8 cellular contexts compared by ENCODE assay signal in genomic region chr1:12229386-12229834, GRCh38. TPM values are rescaled to one million over a fixed set of nuclear protein-coding genes. Genes with fewer than 3 reads are reported as not detected.
DNase-seq lines count a peak whose midpoint lies in the region; ATAC-seq, FAIRE-seq and TF ChIP-seq lines count a peak whose summit lies in the region.

No MANE protein-coding gene starts in this region.

- POLR2A ChIA-PET in HepG2 (lab: Yijun Ruan, JAX) = no interaction called here

- H3K4me3 Mint-ChIP-seq in activated naive CD8-positive, alpha-beta T cell = peak overlapping the region; percentile 77
- peak overlapping the region; percentile 65 to 93 (median 85) for H3K4me3 Mint-ChIP-seq in naive B cell

- CTCF ChIA-PET in HepG2 (lab: Yijun Ruan, JAX; ENCODE audit: low intra/inter-chr PET ratio, low total read pairs) = interaction anchor here (1.7 kb wide), 1 partner anchor 47 kb away, joined by 7 read pairs; no protein-coding TSS in a partner anchor

- intact Hi-C loops in HepG2 (cut with micrococcal nuclease; ENCODE audit: unreplicated experiment) = no loop called here
- intact Hi-C loops in right lobe of liver (cut with DNase I) = no loop called here
- intact Hi-C loops in spleen (cut with DNase I; ENCODE audit: low total_unique reads) = no loop called here

- WGBS in HepG2 (ENCODE audit: low lambda C conversion rate) = 52% methylated on average over 13 of the region's 13 CpGs
- 58% methylated on average over 10 of the region's 13 CpGs for WGBS in right lobe of liver (ENCODE audit: insufficient coverage, low coverage, low lambda C conversion rate, missing lambda C conversion rate)
- 64 to 74% (median 65%) methylated on average over 13 of the region's 13 CpGs for WGBS in spleen, 5 donors

- peaks cover 24% of the 10 kb centered on the region for H3K4me1 ChIP-seq in HepG2 (ENCODE audit: insufficient read depth, low read length)
- H3K4me1 ChIP-seq in right lobe of liver = peaks cover 0 to 16% (median 0%) of the 10 kb centered on the region in 4 donors
- peaks cover 9 to 41% (median 27%) of the 10 kb centered on the region in 6 donors for H3K4me1 ChIP-seq in spleen

- H3K36me3 ChIP-seq in HepG2 (replicated peaks in 1 of 2; ENCODE audit: control insufficient read depth in 1 of 2, insufficient read depth in 2 of 2, low read length in 2 of 2) (no peaks in the 10 kb centered on the region), right lobe of liver (no peaks in the 10 kb centered on the region), spleen (peaks cover 0 to 6% (median under 1%) of the 10 kb centered on the region in 6 donors)

- H3K79me2 ChIP-seq in HepG2 (ENCODE audit: insufficient read depth, low read length) = peaks cover 2% of the 10 kb centered on the region

- H2AFZ ChIP-seq in HepG2 (ENCODE audit: low read length) = peak overlapping the region; percentile 76

- ATAC-seq in HepG2 (peak; percentile 37), right lobe of liver (no peak), naive B cell (ENCODE audit: low read depth in 2 of 2) (peak in 1 of 2 donors; percentile 6), GM18511 (IDR thresholded peaks at IDR 0.05; ENCODE audit: unreplicated experiment) (no peak)

- no peak for TF ChIP-seq POLR2A in HepG2 (IDR thresholded peaks at IDR 0.05; ENCODE audit: insufficient read depth in 1 of 2, low read depth in 2 of 2, low read length in 2 of 2)
- TF ChIP-seq POLR2A in right lobe of liver (IDR thresholded peaks at IDR 0.05) = no peak
- TF ChIP-seq POLR2A in spleen (IDR thresholded peaks at IDR 0.05) = no peak

- TF ChIP-seq RAD21 in HepG2 (CRISPR knock-in tag; IDR thresholded peaks at IDR 0.05) = no peak

- H3K27ac ChIP-seq in HepG2 (ENCODE audit: extremely low read length, insufficient read depth, low read length) (no peak overlapping the region), right lobe of liver (no peak overlapping the region), spleen (peak overlapping the region in 2 of 8 donors; percentile 93 to 94)

- in situ Hi-C loops in HepG2 (cut with HindIII; ENCODE audit: extremely low pct_ligation_motif_present, low pct_unique_long_range_greater_than_20kb) = no loop called here

- no peak for FAIRE-seq in HepG2 (lab: Jason Lieb, UNC)

- no peaks in the 10 kb centered on the region for H3K9me3 ChIP-seq in HepG2 (ENCODE audit: low read length)
- no peaks in the 10 kb centered on the region for H3K9me3 ChIP-seq in right lobe of liver
- H3K9me3 ChIP-seq in spleen = no peaks in the 10 kb centered on the region

- peak overlapping the region; percentile 79 for H3K4me2 ChIP-seq in HepG2 (ENCODE audit: low read depth, low read length)

- no peaks in the 10 kb centered on the region for H3K9me3 Mint-ChIP-seq in activated naive CD8-positive, alpha-beta T cell (ENCODE audit: low read depth)
- peaks cover 0 to 3% (median 0%) of the 10 kb centered on the region in 7 donors for H3K9me3 Mint-ChIP-seq in naive B cell

- H3K4me3 ChIP-seq in HepG2 (replicated peaks in 1 of 3; ENCODE audit: insufficient read depth in 1 of 3, low read depth in 2 of 3, low read length in 3 of 3) = peak overlapping the region in 2 of 3 experiments; percentile 29 to 87; a peak in 5 of 6 replicates
- peak overlapping the region in 1 of 3 donors; percentile 100 for H3K4me3 ChIP-seq in right lobe of liver
- peak overlapping the region in 2 of 8 donors; percentile 90 to 99 for H3K4me3 ChIP-seq in spleen

- H3K27ac Mint-ChIP-seq in activated naive CD8-positive, alpha-beta T cell = no peak overlapping the region
- H3K27ac Mint-ChIP-seq in naive B cell = peak overlapping the region in 3 of 6 donors; percentile 54 to 87 (median 77)

- no peaks in the 10 kb centered on the region; a peak in 1 of 5 replicates for H3K27me3 ChIP-seq in HepG2 (ENCODE audit: control insufficient read depth in 1 of 2, insufficient read depth in 2 of 2, low read length in 2 of 2)
- H3K27me3 ChIP-seq in right lobe of liver = no peaks in the 10 kb centered on the region
- H3K27me3 ChIP-seq in spleen (replicated peaks in 1 of 7) = no peaks in the 10 kb centered on the region

- peak overlapping the region; percentile 43; the same call in 1 of the 2 replicates for H3K9ac ChIP-seq in HepG2 (ENCODE audit: insufficient read depth, low read depth, low read length)

- BruUV-seq in HepG2 (replicated peaks; lab: Mats Ljungman, UMichigan) = no TSS peak

- DNase-seq in HepG2 (ENCODE audit: low spot score) = no peak
- DNase-seq in right lobe of liver = no peak
- DNase-seq in naive B cell = no peak
- no peak for DNase-seq in C1 segment of cervical spinal cord (lab: John Stamatoyannopoulos, UW)
- DNase-seq in spleen = no peak
- no peak for DNase-seq in NCI-H2171 treated with DMSO at 0.1 percent for 48 hours (lab: John Stamatoyannopoulos, UW)

- no peak for TF ChIP-seq CTCF in HepG2 (CRISPR knock-in tag; IDR thresholded peaks at IDR 0.05)
- TF ChIP-seq CTCF in right lobe of liver (IDR thresholded peaks at IDR 0.05) = no peak
- no peak for TF ChIP-seq CTCF in spleen (IDR thresholded peaks at IDR 0.05 in 8 of 11, conservative IDR thresholded peaks at IDR 0.05 in 3 of 11)

- peaks cover 23% of the 10 kb centered on the region for H3K4me1 Mint-ChIP-seq in activated naive CD8-positive, alpha-beta T cell (ENCODE audit: low read depth)
- peaks cover 5 to 22% (median 12%) of the 10 kb centered on the region in 3 donors for H3K4me1 Mint-ChIP-seq in naive B cell

- H4K20me1 ChIP-seq in HepG2 (ENCODE audit: insufficient read depth, low read length) = peaks cover 4% of the 10 kb centered on the region; the same call in 1 of the 2 replicates

- no peaks in the 10 kb centered on the region for H3K27me3 Mint-ChIP-seq in activated naive CD8-positive, alpha-beta T cell
- peaks cover 0 to 4% (median 0%) of the 10 kb centered on the region in 3 donors for H3K27me3 Mint-ChIP-seq in naive B cell

- TF ChIP-seq EP300 in HepG2 (IDR thresholded peaks at IDR 0.05; ENCODE audit: low read depth in 2 of 2, low read length in 2 of 2) (no peak), HepG2 (CRISPR knock-in tag; IDR thresholded peaks at IDR 0.05; ENCODE audit: borderline replicate concordance) (no peak)

- no peaks in the 10 kb centered on the region for H3K36me3 Mint-ChIP-seq in activated naive CD8-positive, alpha-beta T cell
- H3K36me3 Mint-ChIP-seq in naive B cell = peaks cover 0 to under 1% of the 10 kb centered on the region in 2 donors

TF ChIP-seq in HepG2, 621 proteins besides CTCF, POLR2A, EP300 and RAD21:
- TF ChIP-seq ELF1 (CRISPR knock-in tag; IDR thresholded peaks at IDR 0.05) (0 out of 2 replicates have a peak, but pooled peaks have one; percentile 16), ZNF704 (CRISPR knock-in tag; IDR thresholded peaks at IDR 0.05; ENCODE audit: borderline replicate concordance) (no peak)

RNA-seq across cellular contexts. Expression of gene VPS13D, which starts 0.4 kb away (rescaled TPM):
- 13.9 and 14.2 TPM in 2 replicates for total RNA-seq in HepG2 (2016; rRNA removed; fragmentation: Illumina TruSeq; extraction: Trizol)
- total RNA-seq in HepG2 (2016; cell fraction: cytosol; rRNA removed; fragmentation: Illumina TruSeq; extraction: Trizol; ENCODE audit: low read depth) = 5.8 and 6.7 TPM in 2 replicates
- total RNA-seq in HepG2 (2016; cell fraction: insoluble cytoplasmic fraction; rRNA removed; fragmentation: Illumina TruSeq; extraction: Trizol) = 10.6 and 11.0 TPM in 2 replicates
- 4.5 and 5.9 TPM in 2 replicates for total RNA-seq in HepG2 (2016; cell fraction: membrane; rRNA removed; fragmentation: Illumina TruSeq; extraction: Trizol)
- total RNA-seq in HepG2 (2016; cell fraction: nucleus; rRNA removed; fragmentation: Illumina TruSeq; extraction: Trizol) = 20.5 and 26.2 TPM in 2 replicates
- polyA plus RNA-seq in HepG2 (2011; rRNA removed) = 8.6 and 9.2 TPM in 2 replicates
- polyA plus RNA-seq in HepG2 (2011; cell fraction: cytosol; rRNA removed) = 7.0 and 8.7 TPM in 2 replicates
- 16.7 and 19.0 TPM in 2 replicates for polyA plus RNA-seq in HepG2 (2011; cell fraction: nucleus; rRNA removed)
- 7.3 and 7.6 TPM in 2 replicates for polyA plus RNA-seq in HepG2 (2012)
- polyA plus RNA-seq in HepG2 (2016; cell fraction: cytosol; fragmentation: Illumina TruSeq; extraction: Trizol; ENCODE audit: low read depth) = 0.57 and 0.77 TPM in 2 replicates
- 7.9 and 10.6 TPM in 2 replicates for polyA plus RNA-seq in HepG2 (2016; cell fraction: insoluble cytoplasmic fraction; fragmentation: Illumina TruSeq; extraction: Trizol; ENCODE audit: low read depth)
- polyA plus RNA-seq in HepG2 (2016; cell fraction: membrane; fragmentation: Illumina TruSeq; extraction: Trizol; ENCODE audit: low read depth) = 1.4 and 1.5 TPM in 2 replicates
- 10.4 and 11.0 TPM in 2 replicates for polyA plus RNA-seq in HepG2 (2016; cell fraction: nucleus; fragmentation: Illumina TruSeq; extraction: Trizol; ENCODE audit: insufficient read depth, low read depth)
- polyA minus RNA-seq in HepG2 (2011; rRNA and poly(A)+ RNA removed; ENCODE audit: low replicate concordance) = 26.2 and 54.8 TPM in 2 replicates
- polyA minus RNA-seq in HepG2 (2011; cell fraction: cytosol; rRNA and poly(A)+ RNA removed) = 11.6 and 12.3 TPM in 2 replicates
- 52.4 and 72.0 TPM in 2 replicates for polyA minus RNA-seq in HepG2 (2011; cell fraction: nucleus; rRNA and poly(A)+ RNA removed)
- total RNA-seq in right lobe of liver = 10 to 100 TPM; 25.9 to 36.9 (median 30.8) TPM
- 10 to 100 TPM in 4 of 6 donors, 1 to 10 TPM in 2; 7.6 to 14.6 (median 11.8) TPM for polyA plus RNA-seq in naive B cell (ENCODE audit: low read depth in 6 of 6)
- total RNA-seq in spleen = 100 to 1,000 TPM in 1 of 7 donors, 10 to 100 TPM in 6; 70.3 to 108 (median 93.7) TPM
- polyA plus RNA-seq in spleen = 10 to 100 TPM; 10.1 to 15.3 (median 10.5) TPM
